In the genomic region with DNA sequence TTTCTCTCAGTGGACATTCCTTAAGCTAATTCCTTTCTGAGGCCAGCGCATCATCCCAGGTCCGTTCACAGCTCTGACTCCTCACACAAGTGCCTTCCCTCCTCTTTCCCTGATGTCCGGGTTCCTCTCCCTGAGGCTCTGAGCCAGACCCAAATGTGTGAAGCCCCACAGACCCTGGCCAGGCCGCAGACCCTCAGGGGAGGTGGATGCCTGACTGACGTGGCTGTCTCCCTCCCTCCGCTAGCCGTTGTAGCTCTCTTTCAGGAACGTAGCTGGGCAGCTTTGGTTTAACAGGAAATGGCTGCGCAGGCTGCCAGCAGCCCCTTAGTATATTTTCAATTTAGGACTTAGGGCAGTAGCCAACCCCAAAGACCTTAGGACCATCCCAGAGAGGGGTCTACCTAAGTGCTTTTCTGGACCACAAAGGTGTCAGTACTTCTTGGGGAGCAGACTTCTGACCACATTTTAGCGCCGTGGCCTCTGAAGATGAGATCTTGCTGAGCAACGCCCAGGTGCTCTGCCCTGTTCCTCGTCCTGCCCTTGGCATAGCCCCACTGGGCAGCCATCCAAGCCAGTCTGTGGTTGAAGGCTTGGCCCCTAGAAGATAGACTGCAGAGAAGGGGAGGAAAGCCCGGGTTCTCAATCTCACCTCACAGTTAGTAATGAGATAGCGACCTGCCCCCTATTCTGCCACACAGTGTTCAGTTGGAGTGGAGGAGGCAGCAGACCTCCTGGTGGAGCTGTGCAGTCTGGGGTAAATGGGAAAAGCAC, we compare ENCODE assay signal across 19 cellular contexts. TPM values are rescaled to one million over a fixed set of nuclear protein-coding genes. Genes with fewer than 3 reads are reported as not detected.
DNase-seq lines count a peak whose midpoint lies in the region; ATAC-seq and TF ChIP-seq lines count a peak whose summit lies in the region.
"Had no signal": no experiment of that assay in that cellular context is flagged by ENCODE, and none has a peak within 500 bp of the region (broad histone marks: within the 10 kb centered on the region; RNA-seq: fewer than 3 reads in every experiment).

No MANE protein-coding gene starts in this region.

- H3K27ac Mint-ChIP-seq in activated T-cell treated with anti-CD3 and anti-CD28 coated beads, Interleukin-2, amount 50 U/mL, for 72 hours = peak overlapping the region; percentile 21
- peak overlapping the region; percentile 37 for H3K27ac Mint-ChIP-seq in endothelial cell (ENCODE audit: unreplicated experiment)
- peak overlapping the region; percentile 79 for H3K27ac Mint-ChIP-seq in stimulated activated memory B cell treated with anti-CD40 and anti-IgM and Interleukin-4, amounts not matched to agents 10 μg/mL and 1 μg/mL and 100 μg/mL, for 72 hours
- H3K27ac Mint-ChIP-seq: dendritic cell treated with granulocyte-macrophage colony-stimulating factor and Interleukin-4, amounts not matched to agents 40 ng/mL and 50 ng/mL, for 4 days had no signal

- peaks cover 7 to 15% of the 10 kb centered on the region in 2 donors for H3K36me3 Mint-ChIP-seq in activated T-cell treated with anti-CD3 and anti-CD28 coated beads, Interleukin-2, amount 50 U/mL, for 72 hours (ENCODE audit: insufficient read depth in 2 of 2)
- H3K36me3 Mint-ChIP-seq in endothelial cell (ENCODE audit: low read depth, unreplicated experiment) = peaks cover 41% of the 10 kb centered on the region
- H3K36me3 Mint-ChIP-seq in stimulated activated memory B cell treated with anti-CD40 and anti-IgM and Interleukin-4, amounts not matched to agents 10 μg/mL and 1 μg/mL and 100 μg/mL, for 72 hours = peaks cover 64% of the 10 kb centered on the region

- no peak overlapping the region for H3K4me3 ChIP-seq in colonic mucosa
- H3K4me3 ChIP-seq: smooth muscle cell had no signal

- H3K4me1 Mint-ChIP-seq in activated T-cell treated with anti-CD3 and anti-CD28 coated beads, Interleukin-2, amount 50 U/mL, for 72 hours (ENCODE audit: low read depth) = no peaks in the 10 kb centered on the region
- peaks cover 20% of the 10 kb centered on the region for H3K4me1 Mint-ChIP-seq in endothelial cell (ENCODE audit: unreplicated experiment)
- peaks cover 31% of the 10 kb centered on the region for H3K4me1 Mint-ChIP-seq in stimulated activated memory B cell treated with anti-CD40 and anti-IgM and Interleukin-4, amounts not matched to agents 10 μg/mL and 1 μg/mL and 100 μg/mL, for 72 hours

- H3K27ac ChIP-seq in colonic mucosa = no peak overlapping the region
- H3K27ac ChIP-seq: VCaP had no signal

- TF ChIP-seq CTCF in endothelial cell (IDR thresholded peaks at IDR 0.05; ENCODE audit: unreplicated experiment) (no peak), colonic mucosa (IDR thresholded peaks at IDR 0.05) (no peak)

- H3K9me3 Mint-ChIP-seq in activated T-cell treated with anti-CD3 and anti-CD28 coated beads, Interleukin-2, amount 50 U/mL, for 72 hours = no peaks in the 10 kb centered on the region
- H3K9me3 Mint-ChIP-seq in endothelial cell (ENCODE audit: unreplicated experiment) = no peaks in the 10 kb centered on the region
- H3K9me3 Mint-ChIP-seq in stimulated activated memory B cell treated with anti-CD40 and anti-IgM and Interleukin-4, amounts not matched to agents 10 μg/mL and 1 μg/mL and 100 μg/mL, for 72 hours = no peaks in the 10 kb centered on the region
- H3K9me3 Mint-ChIP-seq: dendritic cell treated with granulocyte-macrophage colony-stimulating factor and Interleukin-4, amounts not matched to agents 40 ng/mL and 50 ng/mL, for 4 days had no signal

- H3K36me3 ChIP-seq in colonic mucosa = peaks cover 7% of the 10 kb centered on the region

- H3K4me3 Mint-ChIP-seq in activated T-cell treated with anti-CD3 and anti-CD28 coated beads, Interleukin-2, amount 50 U/mL, for 72 hours = no peak overlapping the region
- peak overlapping the region; percentile 12 for H3K4me3 Mint-ChIP-seq in endothelial cell (ENCODE audit: unreplicated experiment)
- no peak overlapping the region for H3K4me3 Mint-ChIP-seq in stimulated activated memory B cell treated with anti-CD40 and anti-IgM and Interleukin-4, amounts not matched to agents 10 μg/mL and 1 μg/mL and 100 μg/mL, for 72 hours
- H3K4me3 Mint-ChIP-seq: dendritic cell treated with granulocyte-macrophage colony-stimulating factor and Interleukin-4, amounts not matched to agents 40 ng/mL and 50 ng/mL, for 4 days had no signal

- H3K27me3 Mint-ChIP-seq in activated T-cell treated with anti-CD3 and anti-CD28 coated beads, Interleukin-2, amount 50 U/mL, for 72 hours (ENCODE audit: low read depth) = no peaks in the 10 kb centered on the region
- peaks cover 6% of the 10 kb centered on the region for H3K27me3 Mint-ChIP-seq in endothelial cell (ENCODE audit: unreplicated experiment)
- no peaks in the 10 kb centered on the region for H3K27me3 Mint-ChIP-seq in stimulated activated memory B cell treated with anti-CD40 and anti-IgM and Interleukin-4, amounts not matched to agents 10 μg/mL and 1 μg/mL and 100 μg/mL, for 72 hours
- H3K27me3 Mint-ChIP-seq: dendritic cell treated with granulocyte-macrophage colony-stimulating factor and Interleukin-4, amounts not matched to agents 40 ng/mL and 50 ng/mL, for 4 days had no signal

- no peak for ATAC-seq in activated T-cell treated with anti-CD3 and anti-CD28 coated beads, Interleukin-2, amount 50 U/mL, for 72 hours (replicated peaks in 1 of 2)
- ATAC-seq in stimulated activated memory B cell treated with anti-CD40 and anti-IgM and Interleukin-4, amounts not matched to agents 10 μg/mL and 1 μg/mL and 100 μg/mL, for 72 hours = no peak
- no peak for ATAC-seq in HG03354 (IDR thresholded peaks at IDR 0.05; ENCODE audit: poor library complexity, severe bottlenecking, unreplicated experiment)

- intact Hi-C loops in colonic mucosa (cut with DNase I) = no loop called here

- no peak for DNase-seq in activated T-cell treated with anti-CD3 and anti-CD28 coated beads, Interleukin-2, amount 50 U/mL, for 72 hours
- DNase-seq in activated T-cell treated with anti-CD3 and anti-CD28 coated beads for 4 hours (no peak), NCI-H2196 treated with DMSO at 0.1 percent for 48 hours (lab: John Stamatoyannopoulos, UW; ENCODE audit: unreplicated experiment) (peak; percentile 48), endothelial cell (ENCODE audit: low spot score) (no peak), AG08396 (ENCODE audit: low spot score) (no peak), colonic mucosa (no peak)
- DNase-seq: mesendoderm, NCI-H146, NCI-H774 had no signal

- H3K9ac ChIP-seq in colonic mucosa (ENCODE audit: low read depth in 2 of 2, low read length in 2 of 2) = no peak overlapping the region

- H3K27me3 ChIP-seq in colonic mucosa = no peaks in the 10 kb centered on the region

- no peaks in the 10 kb centered on the region for H3K9me3 ChIP-seq in colonic mucosa

- H3K4me1 ChIP-seq in colonic mucosa = no peaks in the 10 kb centered on the region

RNA-seq across cellular contexts. Expression of a gene that starts 27.0 kb away (rescaled TPM):
- total RNA-seq in activated T-cell treated with anti-CD3 and anti-CD28 coated beads, Interleukin-2, amount 50 U/mL, for 72 hours = not detected
- total RNA-seq in endothelial cell (ENCODE audit: unreplicated experiment) (not detected), colonic mucosa (under 1 TPM in 1 of 2 donors, not detected in 1; 0.42 TPM)
- total RNA-seq: A673; activated CD8-positive, alpha-beta memory T cell treated with anti-CD3 and anti-CD28 coated beads for 36 hours; fibroblast of lung; H4; osteocyte; smooth muscle cell had no signal

RNA-seq across cellular contexts. Expression of a gene that starts 52.9 kb away (rescaled TPM):
- under 1 TPM; 0.35 to 0.55 TPM for total RNA-seq in activated T-cell treated with anti-CD3 and anti-CD28 coated beads, Interleukin-2, amount 50 U/mL, for 72 hours
- total RNA-seq in endothelial cell (ENCODE audit: unreplicated experiment) (not detected), colonic mucosa (10 to 100 TPM in 1 of 2 donors, 1 to 10 TPM in 1; 4.7 to 11.9 TPM)
- total RNA-seq: A673; activated CD8-positive, alpha-beta memory T cell treated with anti-CD3 and anti-CD28 coated beads for 36 hours; fibroblast of lung; H4; osteocyte; smooth muscle cell had no signal

RNA-seq across cellular contexts. Expression of a gene that starts 55.5 kb away (rescaled TPM):
- total RNA-seq in activated T-cell treated with anti-CD3 and anti-CD28 coated beads, Interleukin-2, amount 50 U/mL, for 72 hours = 10 to 100 TPM; 68.6 to 73.5 TPM
- total RNA-seq in endothelial cell (ENCODE audit: unreplicated experiment) (61.2 TPM), colonic mucosa (10 to 100 TPM; 35.5 to 45.9 TPM)

Comparison
In these comparisons a context has a peak if more than half of its experiments do, and no peak if none do; other contexts are left out.
1. H3K27ac Mint-ChIP-seq: peak in every context shown above with its lines; median percentile 79 in stimulated activated memory B cell treated with anti-CD40 and anti-IgM and Interleukin-4, amounts not matched to agents 10 μg/mL and 1 μg/mL and 100 μg/mL, for 72 hours; 37 in endothelial cell; 21 in activated T-cell treated with anti-CD3 and anti-CD28 coated beads, Interleukin-2, amount 50 U/mL, for 72 hours.